Comparison of ENCODE assay signal across 24 cellular contexts in genomic region chr6:20511858-20512257, GRCh38.
"Had no signal": no experiment of that assay in that cellular context is flagged by ENCODE, and none has a peak within 500 bp of the region (broad histone marks: within the 10 kb centered on the region; RNA-seq: fewer than 3 reads in every experiment).

No MANE protein-coding gene starts in this region.

- H3K9me3 Mint-ChIP-seq: memory B cell; natural killer cell treated with Interleukin-12 subunit alpha and Interleukin-12 subunit beta and Interleukin-15 and Interleukin-18, amount 100 ng/mL, for 72 hours had no signal

- H3K4me1 ChIP-seq: esophagus muscularis mucosa, lower lobe of right lung, prostate gland, right atrium auricular region, testis, tibial nerve, upper lobe of left lung had no signal

- H3K36me3 Mint-ChIP-seq: memory B cell; natural killer cell treated with Interleukin-12 subunit alpha and Interleukin-12 subunit beta and Interleukin-15 and Interleukin-18, amount 100 ng/mL, for 72 hours had no signal

- H3K27ac Mint-ChIP-seq: memory B cell; natural killer cell treated with Interleukin-12 subunit alpha and Interleukin-12 subunit beta and Interleukin-15 and Interleukin-18, amount 100 ng/mL, for 72 hours had no signal

- H3K27me3 ChIP-seq: right atrium auricular region, testis, tibial nerve, upper lobe of left lung had no signal

- H3K27ac ChIP-seq: dorsolateral prefrontal cortex, epithelial cell of prostate, esophagus muscularis mucosa, lower lobe of right lung, prostate gland, right atrium auricular region, testis, tibial nerve, upper lobe of left lung had no signal

- ATAC-seq: left ventricle myocardium superior; lower lobe of right lung; natural killer cell treated with Interleukin-12 subunit alpha and Interleukin-12 subunit beta and Interleukin-15 and Interleukin-18, amount 100 ng/mL, for 72 hours; sciatic nerve had no signal

- H3K9me3 ChIP-seq: esophagus muscularis mucosa, lower lobe of right lung, prostate gland, right atrium auricular region, testis, tibial nerve, upper lobe of left lung had no signal

- H3K4me1 Mint-ChIP-seq: memory B cell had no signal

- H3K4me3 ChIP-seq: dorsolateral prefrontal cortex, esophagus muscularis mucosa, lower lobe of right lung, prostate gland, right atrium auricular region, smooth muscle cell, testis, tibial nerve, upper lobe of left lung had no signal

- DNase-seq: cerebellar nuclear complex; dorsolateral prefrontal cortex; effector CD4-positive, alpha-beta T cell; hypothalamus; left ventricle myocardium superior; lower lobe of right lung; nucleus accumbens; stimulated activated CD4-positive, alpha-beta T cell treated with anti-CD3 and anti-CD28 coated beads, Interleukin-12 subunit alpha, Interleukin-12 subunit beta, amount 100 ng/mL, for 4 hours; stimulated activated CD4-positive, alpha-beta T cell treated with anti-CD3 and anti-CD28 coated beads, Interleukin-1b, Interleukin-23, amount 100 ng/mL, for 48 hours; stimulated activated CD4-positive, alpha-beta T cell treated with anti-CD3 and anti-CD28 coated beads, Interleukin-4, amount 100 ng/mL, for 1 hour; stimulated activated CD8-positive, alpha-beta memory T cell treated with anti-CD3 and anti-CD28 coated beads, Interleukin-4, amount 100 ng/mL, for 48 hours; stimulated activated naive CD4-positive, alpha-beta T cell treated with Interleukin-2 at 50 U/mL for 16 hours; substantia nigra; testis; upper lobe of left lung had no signal

- H3K36me3 ChIP-seq: esophagus muscularis mucosa, lower lobe of right lung, prostate gland, right atrium auricular region, tibial nerve, upper lobe of left lung had no signal

- H3K4me3 Mint-ChIP-seq: memory B cell; natural killer cell treated with Interleukin-12 subunit alpha and Interleukin-12 subunit beta and Interleukin-15 and Interleukin-18, amount 100 ng/mL, for 72 hours had no signal
